15 cellular contexts compared by ENCODE assay signal in the genomic region with DNA sequence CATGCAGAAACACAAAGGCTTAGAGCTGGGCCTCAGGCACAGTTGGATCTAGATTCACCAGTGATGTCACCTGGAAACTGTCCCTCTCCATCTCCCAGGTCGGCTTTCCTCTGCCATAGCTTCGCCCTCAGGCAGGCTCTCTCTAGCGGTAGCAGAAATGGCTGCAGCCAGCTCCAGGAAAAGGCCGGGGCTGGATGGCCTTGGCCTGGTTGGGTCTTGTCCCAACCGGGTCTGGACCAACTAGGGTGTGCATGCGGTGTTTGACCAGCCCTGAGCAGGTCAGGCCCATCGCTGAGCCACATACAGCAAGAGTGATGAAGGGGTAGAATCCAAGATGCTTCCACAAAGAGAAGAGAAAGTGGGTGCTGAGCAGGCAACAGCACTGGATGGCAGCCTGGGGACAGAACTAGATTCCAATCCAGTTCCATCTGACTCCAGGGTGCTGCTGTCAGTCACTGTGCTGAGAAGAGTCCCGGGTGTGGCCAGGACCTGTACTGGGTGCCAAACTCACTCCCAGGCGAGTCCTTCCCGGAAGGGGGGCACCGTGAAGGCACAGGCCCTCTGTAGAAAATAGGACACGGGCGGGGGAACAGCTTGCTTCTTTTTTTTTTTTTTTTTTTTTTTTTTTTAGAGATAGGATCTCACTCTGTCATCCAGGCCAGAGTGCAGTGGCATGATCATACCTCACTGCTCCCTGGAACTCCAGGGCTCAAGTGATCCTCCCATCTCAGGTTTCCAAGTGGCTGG. TPM values are rescaled to one million over a fixed set of nuclear protein-coding genes. Genes with fewer than 3 reads are reported as not detected.
DNase-seq lines count a peak whose midpoint lies in the region; ATAC-seq and TF ChIP-seq lines count a peak whose summit lies in the region.
"Had no signal": no experiment of that assay in that cellular context is flagged by ENCODE, and none has a peak within 500 bp of the region (broad histone marks: within the 10 kb centered on the region; RNA-seq: fewer than 3 reads in every experiment).

No MANE protein-coding gene starts in this region.

- H2BK120ac ChIP-seq in neuronal stem cell (ENCODE audit: low read depth, low read length) = no peak overlapping the region

- peak; percentile 62 for DNase-seq in GM23338 (ENCODE audit: low spot score)
- DNase-seq in NCI-H2171 (lab: John Stamatoyannopoulos, UW) = peak; percentile 44
- no peak for DNase-seq in fibroblast of mammary gland (ENCODE audit: low read depth)
- no peak for DNase-seq in neuronal stem cell (ENCODE audit: low spot score)
- no peak for DNase-seq in stimulated activated naive CD4-positive, alpha-beta T cell (lab: John Stamatoyannopoulos, UW)
- DNase-seq in NCI-H345 (lab: John Stamatoyannopoulos, UW) = no peak
- no peak for DNase-seq in iPS-NIHi11 (ENCODE audit: low spot score)
- no peak for DNase-seq in kidney tubule cell (ENCODE audit: low spot score)
- DNase-seq: activated naive CD4-positive, alpha-beta T cell treated with anti-CD3 and anti-CD28 coated beads, Interleukin-2, amount 10 ng/mL, durations not matched to agents 7 days and 5 days; AML-193; dorsolateral prefrontal cortex; midbrain; occipital lobe; stimulated activated naive CD8-positive, alpha-beta T cell treated with anti-CD3 and anti-CD28 coated beads, Interleukin-15, Interleukin-2, amounts not matched to agents 100 U/mL and 50 U/mL, for 24 hours; T-helper 17 cell had no signal

- H2BK5ac ChIP-seq in neuronal stem cell (ENCODE audit: low read length) = no peak overlapping the region

- no peak overlapping the region for H3K4me3 ChIP-seq in GM23338
- H3K4me3 ChIP-seq in fibroblast of mammary gland (ENCODE audit: control insufficient read depth, low read depth, low read length) = no peak overlapping the region
- H3K4me3 ChIP-seq in neuronal stem cell (ENCODE audit: low read length in 2 of 2) = no peak overlapping the region
- H3K4me3 ChIP-seq: dorsolateral prefrontal cortex had no signal

- H3K4me1 ChIP-seq in GM23338 (ENCODE audit: insufficient read depth) (no peaks in the 10 kb centered on the region), neuronal stem cell (ENCODE audit: control insufficient read depth in 2 of 2, insufficient read depth in 1 of 2, low read depth in 1 of 2, low read length in 2 of 2) (peaks cover 0 to 11% of the 10 kb centered on the region in 2 donors)

- no peak overlapping the region for H3K4ac ChIP-seq in neuronal stem cell (ENCODE audit: low read length)

- H3K79me1 ChIP-seq in neuronal stem cell (ENCODE audit: low read depth, low read length) = no peaks in the 10 kb centered on the region

- no peaks in the 10 kb centered on the region for H3K79me2 ChIP-seq in GM23338 (replicated peaks; ENCODE audit: insufficient read depth)

- peaks cover 2% of the 10 kb centered on the region; the same call in 2 of the 3 replicates for H3K4me1 Mint-ChIP-seq in GM23338

- H3K4me2 ChIP-seq in GM23338 = no peak overlapping the region
- no peak overlapping the region for H3K4me2 ChIP-seq in neuronal stem cell (ENCODE audit: insufficient read depth, low read length, poor library complexity, severe bottlenecking)

- H3K9me3 Mint-ChIP-seq in GM23338 = peaks cover 19% of the 10 kb centered on the region

- no peak overlapping the region for H2AK5ac ChIP-seq in neuronal stem cell (ENCODE audit: low read depth, low read length)

- H3K9ac ChIP-seq in neuronal stem cell (ENCODE audit: low read depth, low read length, poor library complexity) = no peak overlapping the region

- H3K23ac ChIP-seq in neuronal stem cell (ENCODE audit: low read depth, low read length, poor library complexity) = no peak overlapping the region

- no peak overlapping the region; the same call in 1 of the 2 replicates for H3K27ac Mint-ChIP-seq in GM23338
- H3K27ac Mint-ChIP-seq: activated naive CD4-positive, alpha-beta T cell treated with anti-CD3 and anti-CD28 coated beads, Interleukin-2, amount 10 ng/mL, durations not matched to agents 7 days and 5 days; T-helper 17 cell had no signal

- no peak overlapping the region for H2BK12ac ChIP-seq in neuronal stem cell (ENCODE audit: low read length)

- H4K20me1 ChIP-seq in GM23338 (replicated peaks; ENCODE audit: insufficient read depth) = no peaks in the 10 kb centered on the region

- H2BK15ac ChIP-seq in neuronal stem cell (ENCODE audit: low read length) = no peak overlapping the region

- no peak overlapping the region for H3K14ac ChIP-seq in neuronal stem cell (ENCODE audit: low read length)

- no peak overlapping the region for H3K4me3 Mint-ChIP-seq in GM23338
- H3K4me3 Mint-ChIP-seq: activated naive CD4-positive, alpha-beta T cell treated with anti-CD3 and anti-CD28 coated beads, Interleukin-2, amount 10 ng/mL, durations not matched to agents 7 days and 5 days; T-helper 17 cell had no signal

- peak; percentile 84 for ATAC-seq in GM23338
- ATAC-seq: stimulated activated naive CD8-positive, alpha-beta T cell treated with anti-CD3 and anti-CD28 coated beads, Interleukin-15, Interleukin-2, amounts not matched to agents 100 U/mL and 50 U/mL, for 24 hours; T-helper 17 cell had no signal

- peaks cover 9% of the 10 kb centered on the region for H3K36me3 Mint-ChIP-seq in GM23338 (ENCODE audit: low read depth)

- TF ChIP-seq CTCF in GM23338 (conservative IDR thresholded peaks at IDR 0.05; ENCODE audit: low read depth in 2 of 2) = peak in 1 of 2 experiments; percentile 43; a peak in 2 of 4 replicates
- TF ChIP-seq CTCF in fibroblast of mammary gland (conservative IDR thresholded peaks at IDR 0.05; ENCODE audit: control insufficient read depth, insufficient read depth, low read depth, low read length) = peak; percentile 8

- H4K91ac ChIP-seq in neuronal stem cell (ENCODE audit: low read depth, low read length, poor library complexity) = no peak overlapping the region

- H3K27me3 ChIP-seq in GM23338 (ENCODE audit: insufficient read depth) (0 out of 2 replicates have a peak, but pooled peaks cover 3% of the 10 kb centered on the region), neuronal stem cell (ENCODE audit: control insufficient read depth in 3 of 3, insufficient read depth in 3 of 3, low read depth in 1 of 3, low read length in 3 of 3) (peaks cover 0 to 3% (median 0%) of the 10 kb centered on the region in 3 experiments)
- H3K27me3 ChIP-seq: dorsolateral prefrontal cortex had no signal

- WGBS in neuronal stem cell (ENCODE audit: extremely low coverage in 2 of 2, insufficient read length in 2 of 2, insufficient replicate concordance in 1 of 2), 2 donors = no CpG with 5 or more reads among the region's 13 CpGs

- no peaks in the 10 kb centered on the region for H3K9me2 ChIP-seq in GM23338 (ENCODE audit: insufficient read depth)

- no peaks in the 10 kb centered on the region for H3K36me3 ChIP-seq in GM23338 (ENCODE audit: insufficient read depth)
- H3K36me3 ChIP-seq in neuronal stem cell (replicated peaks in 1 of 2; ENCODE audit: control insufficient read depth in 2 of 2, insufficient read depth in 2 of 2, low read length in 2 of 2) = no peaks in the 10 kb centered on the region

- H3K9me3 ChIP-seq in neuronal stem cell (replicated peaks in 1 of 2; ENCODE audit: control insufficient read depth in 2 of 2, insufficient read depth in 1 of 2, low read depth in 1 of 2, low read length in 2 of 2) = peaks cover 4 to 10% of the 10 kb centered on the region in 2 donors

- no peak overlapping the region for H3K27ac ChIP-seq in GM23338 (ENCODE audit: low read depth)
- H3K27ac ChIP-seq in neuronal stem cell (replicated peaks; ENCODE audit: low read length) = no peak overlapping the region
- H3K27ac ChIP-seq: dorsolateral prefrontal cortex had no signal

- H2AFZ ChIP-seq in GM23338 = 0 out of 2 replicates have a peak overlapping the region, but pooled peaks have one; percentile 47
- no peak overlapping the region for H2AFZ ChIP-seq in neuronal stem cell (ENCODE audit: low read length)

- H3F3A ChIP-seq in GM23338 (replicated peaks; ENCODE audit: low read depth) = peaks cover 16% of the 10 kb centered on the region; the same call in 1 of the 2 replicates

- H3K27me3 Mint-ChIP-seq in GM23338 (ENCODE audit: insufficient read depth, low read depth, poor library complexity) = peaks cover 15% of the 10 kb centered on the region
- H3K27me3 Mint-ChIP-seq: T-helper 17 cell had no signal

- peak overlapping the region; percentile 50 for H3K18ac ChIP-seq in neuronal stem cell (ENCODE audit: low read length)

- no peak overlapping the region for H4K8ac ChIP-seq in neuronal stem cell (ENCODE audit: low read depth, low read length)

TF ChIP-seq in GM23338, 12 proteins besides CTCF, POLR2A, EP300 and RAD21 (continues in another document):
- no peak for TF ChIP-seq CREB1 (CRISPR knock-in tag; IDR thresholded peaks at IDR 0.05; ENCODE audit: low read depth)
- TF ChIP-seq, protein P1, sequence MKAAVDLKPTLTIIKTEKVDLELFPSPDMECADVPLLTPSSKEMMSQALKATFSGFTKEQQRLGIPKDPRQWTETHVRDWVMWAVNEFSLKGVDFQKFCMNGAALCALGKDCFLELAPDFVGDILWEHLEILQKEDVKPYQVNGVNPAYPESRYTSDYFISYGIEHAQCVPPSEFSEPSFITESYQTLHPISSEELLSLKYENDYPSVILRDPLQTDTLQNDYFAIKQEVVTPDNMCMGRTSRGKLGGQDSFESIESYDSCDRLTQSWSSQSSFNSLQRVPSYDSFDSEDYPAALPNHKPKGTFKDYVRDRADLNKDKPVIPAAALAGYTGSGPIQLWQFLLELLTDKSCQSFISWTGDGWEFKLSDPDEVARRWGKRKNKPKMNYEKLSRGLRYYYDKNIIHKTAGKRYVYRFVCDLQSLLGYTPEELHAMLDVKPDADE (IDR thresholded peaks at IDR 0.05) = no peak
- no peak for TF ChIP-seq ZNF114 (CRISPR knock-in tag; IDR thresholded peaks at IDR 0.05)
- no peak for TF ChIP-seq ZNF331 (CRISPR knock-in tag; IDR thresholded peaks at IDR 0.05; ENCODE audit: low read depth)
- no peak for TF ChIP-seq EZH2phosphoT487 (IDR thresholded peaks at IDR 0.05; ENCODE audit: unreplicated experiment)

RNA-seq across cellular contexts. Expression of a gene that starts 51.8 kb away (rescaled TPM):
- 25.1 and 32.9 TPM in 2 replicates for total RNA-seq in GM23338 (2014; rRNA removed; shearing (Covaris generic))
- polyA plus RNA-seq in GM23338 (2016; fragmentation: Nextera tagmentation; extraction: Ambion mirVana) = 13.2 TPM in 2 replicates
- polyA plus RNA-seq in neuronal stem cell (2013, experiment 1 of 2) = 17.8 TPM
- 18.2 TPM for polyA plus RNA-seq in neuronal stem cell (2013, experiment 2 of 2)

Comparison
In these comparisons a context has a peak if more than half of its experiments do, and no peak if none do; other contexts are left out.
1. DNase-seq: peak in GM23338 (single experiment) and NCI-H2171 (single experiment); none in fibroblast of mammary gland (single experiment), neuronal stem cell (single experiment), stimulated activated naive CD4-positive, alpha-beta T cell (0 of 6), NCI-H345 (single experiment), iPS-NIHi11 (single experiment) and kidney tubule cell (single experiment).